1 cellular context compared by ENCODE assay signal in the genomic region with DNA sequence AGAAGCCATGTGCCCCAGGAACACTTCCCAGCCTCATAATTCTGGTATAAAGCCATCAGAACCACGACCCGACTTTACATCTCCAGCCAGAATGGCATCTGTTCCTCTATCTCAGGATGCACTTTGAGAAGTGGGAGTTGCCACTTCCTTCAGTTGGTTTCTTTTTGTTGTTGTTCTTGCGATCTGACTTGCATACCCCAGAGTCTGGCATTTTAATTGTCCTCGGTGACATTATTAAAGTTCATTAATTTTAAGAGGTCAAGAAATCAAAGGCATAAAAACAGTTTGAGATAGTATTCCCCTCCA.
A peak's percentile ranks its signal among the peaks of the same experiment; 100 is the strongest.
TF ChIP-seq lines count a peak whose summit lies in the region.

No MANE protein-coding gene starts in this region.

TF ChIP-seq in K562, 482 proteins besides CTCF, POLR2A, EP300 and RAD21:
- TF ChIP-seq, protein P1, sequence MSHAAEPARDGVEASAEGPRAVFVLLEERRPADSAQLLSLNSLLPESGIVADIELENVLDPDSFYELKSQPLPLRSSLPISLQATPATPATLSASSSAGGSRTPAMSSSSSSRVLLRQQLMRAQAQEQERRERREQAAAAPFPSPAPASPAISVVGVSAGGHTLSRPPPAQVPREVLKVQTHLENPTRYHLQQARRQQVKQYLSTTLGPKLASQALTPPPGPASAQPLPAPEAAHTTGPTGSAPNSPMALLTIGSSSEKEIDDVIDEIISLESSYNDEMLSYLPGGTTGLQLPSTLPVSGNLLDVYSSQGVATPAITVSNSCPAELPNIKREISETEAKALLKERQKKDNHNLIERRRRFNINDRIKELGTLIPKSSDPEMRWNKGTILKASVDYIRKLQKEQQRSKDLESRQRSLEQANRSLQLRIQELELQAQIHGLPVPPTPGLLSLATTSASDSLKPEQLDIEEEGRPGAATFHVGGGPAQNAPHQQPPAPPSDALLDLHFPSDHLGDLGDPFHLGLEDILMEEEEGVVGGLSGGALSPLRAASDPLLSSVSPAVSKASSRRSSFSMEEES (CRISPR knock-in tag; IDR thresholded peaks at IDR 0.05): peak; percentile 18; the same call in 1 of the 2 replicates
- TF ChIP-seq FOXJ2 (tag; IDR thresholded peaks at IDR 0.05) (no peak), SIN3B (IDR thresholded peaks at IDR 0.05; ENCODE audit: low read depth) (no peak), POLR2G (IDR thresholded peaks at IDR 0.05; ENCODE audit: low read depth, low read length) (no peak), NFATC3 (IDR thresholded peaks at IDR 0.05) (no peak), SRSF3 (IDR thresholded peaks at IDR 0.05; ENCODE audit: insufficient read depth, low read length) (no peak)
- TF ChIP-seq, protein P2, sequence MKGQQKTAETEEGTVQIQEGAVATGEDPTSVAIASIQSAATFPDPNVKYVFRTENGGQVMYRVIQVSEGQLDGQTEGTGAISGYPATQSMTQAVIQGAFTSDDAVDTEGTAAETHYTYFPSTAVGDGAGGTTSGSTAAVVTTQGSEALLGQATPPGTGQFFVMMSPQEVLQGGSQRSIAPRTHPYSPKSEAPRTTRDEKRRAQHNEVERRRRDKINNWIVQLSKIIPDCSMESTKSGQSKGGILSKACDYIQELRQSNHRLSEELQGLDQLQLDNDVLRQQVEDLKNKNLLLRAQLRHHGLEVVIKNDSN (CRISPR knock-in tag; IDR thresholded peaks at IDR 0.05): no peak
